16 cellular contexts compared by ENCODE assay signal in genomic region chr6:65450451-65450850, GRCh38.
"Had no signal": no experiment of that assay in that cellular context is flagged by ENCODE, and none has a peak within 500 bp of the region (broad histone marks: within the 10 kb centered on the region; RNA-seq: fewer than 3 reads in every experiment).

No MANE protein-coding gene starts in this region.

- H3K27ac ChIP-seq: brain microvascular endothelial cell, pancreas, sigmoid colon, spleen, stomach, testis, upper lobe of left lung had no signal

- H3K36me3 ChIP-seq: brain microvascular endothelial cell, pancreas, sigmoid colon, spleen, stomach, upper lobe of left lung had no signal

- H3K9me3 ChIP-seq: pancreas, sigmoid colon, stomach, testis, upper lobe of left lung had no signal

- H3K4me3 ChIP-seq: pancreas, sigmoid colon, spleen, stomach, testis, upper lobe of left lung had no signal

- H3K27me3 ChIP-seq: brain microvascular endothelial cell, pancreas, sigmoid colon, spleen, stomach, testis, upper lobe of left lung had no signal

- H3K4me1 ChIP-seq: pancreas, sigmoid colon, spleen, stomach, testis, upper lobe of left lung had no signal

- DNase-seq: activated CD4-positive, alpha-beta T cell treated with anti-CD3 and anti-CD28 coated beads, Interleukin-2, amount 10 ng/mL, durations not matched to agents 24 days and 14 days; activated CD4-positive, CD25-positive, alpha-beta regulatory T cell; activated naive CD4-positive, alpha-beta T cell; brain microvascular endothelial cell; cortex of kidney; effector CD8-positive, alpha-beta T cell; foreskin fibroblast; head of caudate nucleus; left cardiac atrium; naive B cell; pancreas; sigmoid colon; spleen; stomach; testis; upper lobe of left lung had no signal

- FAIRE-seq: pancreas had no signal
